In the genomic region with DNA sequence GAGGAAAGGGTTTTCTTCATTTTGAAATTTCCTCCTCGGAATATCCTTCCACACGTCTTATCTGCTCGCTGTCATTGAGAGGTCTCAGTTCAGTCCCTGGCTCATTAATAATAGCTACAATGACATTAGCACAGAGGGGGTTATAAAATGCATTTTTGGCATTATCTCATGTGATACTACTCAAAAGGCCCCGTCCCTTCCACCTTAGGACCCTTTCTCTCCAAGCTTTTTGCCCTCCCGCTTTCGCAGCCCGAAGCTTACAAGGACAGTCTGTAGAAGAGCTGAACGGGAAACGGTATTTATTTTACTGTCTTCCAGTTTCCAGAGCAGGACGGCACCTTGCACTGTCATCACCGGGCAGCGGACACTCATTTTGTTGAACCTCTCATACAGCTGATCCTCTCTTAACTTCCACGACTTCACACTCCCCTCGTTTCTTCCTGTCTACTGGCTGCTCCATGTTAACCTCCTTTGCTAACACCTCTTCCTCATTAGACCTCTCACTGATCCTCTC, we compare ENCODE assay signal across 8 cellular contexts. TPM values are rescaled to one million over a fixed set of nuclear protein-coding genes. Genes with fewer than 3 reads are reported as not detected.
DNase-seq lines count a peak whose midpoint lies in the region; ATAC-seq, FAIRE-seq and TF ChIP-seq lines count a peak whose summit lies in the region.

No MANE protein-coding gene starts in this region.

- FAIRE-seq in kidney (lab: Jason Lieb, UNC), result no peak

- H3K27ac Mint-ChIP-seq in activated T-helper 1 cell treated with anti-CD3 and anti-CD28 coated beads, Interleukin-12 subunit alpha, Interleukin-12 subunit beta, Interleukin-2, Interleukin-4 antibody, amounts not matched to agents 30 ng/mL and 10 ng/mL and 1 ng/mL, durations not matched to agents 14 hours and 24 hours and 36 hours, result peak overlapping the region; percentile 80

- no peak for DNase-seq in activated T-cell treated with anti-CD3 and anti-CD28 coated beads, Interleukin-2, amount 50 U/mL, for 4 hours
- DNase-seq in activated T-cell treated with anti-CD3 and anti-CD28 coated beads, Interleukin-2, amount 50 U/mL, for 1 hour, result no peak
- no peak for DNase-seq in activated T-helper 1 cell treated with anti-CD3 and anti-CD28 coated beads, Interleukin-12 subunit alpha, Interleukin-12 subunit beta, Interleukin-2, Interleukin-4 antibody, amounts not matched to agents 30 ng/mL and 10 ng/mL and 1 ng/mL, durations not matched to agents 14 hours and 24 hours and 36 hours (ENCODE audit: low spot score)
- DNase-seq in kidney (no peak), thyroid gland (no peak), NCI-H748 treated with DMSO at 0.1 percent for 48 hours (lab: John Stamatoyannopoulos, UW) (no peak), activated gamma-delta T cell (lab: John Stamatoyannopoulos, UW) (no peak), NCI-H146 treated with DMSO at 0.1 percent for 48 hours (lab: John Stamatoyannopoulos, UW; ENCODE audit: unreplicated experiment) (no peak)

- H3K4me3 ChIP-seq in kidney (ENCODE audit: low read length in 2 of 2) (peak overlapping the region; percentile 30 to 47), thyroid gland (replicated peaks in 1 of 3) (no peak overlapping the region)

- peaks cover 44% of the 10 kb centered on the region for H3K4me1 Mint-ChIP-seq in activated T-cell treated with anti-CD3 and anti-CD28 coated beads, Interleukin-2, amount 50 U/mL, for 4 hours (ENCODE audit: low read depth)
- H3K4me1 Mint-ChIP-seq in activated T-helper 1 cell treated with anti-CD3 and anti-CD28 coated beads, Interleukin-12 subunit alpha, Interleukin-12 subunit beta, Interleukin-2, Interleukin-4 antibody, amounts not matched to agents 30 ng/mL and 10 ng/mL and 1 ng/mL, durations not matched to agents 14 hours and 24 hours and 36 hours (ENCODE audit: low read depth), result peaks cover 41% of the 10 kb centered on the region

- intact Hi-C loops in activated T-helper 1 cell treated with anti-CD3 and anti-CD28 coated beads, Interleukin-12 subunit alpha, Interleukin-12 subunit beta, Interleukin-2, Interleukin-4 antibody, amounts not matched to agents 30 ng/mL and 10 ng/mL and 1 ng/mL, durations not matched to agents 14 hours and 24 hours and 36 hours (cut with micrococcal nuclease), result loop anchor here (5.0 kb wide), 2 partner anchors 449 to 674 kb away; a partner anchor contains a TSS
- intact Hi-C loops in kidney (cut with DNase I), result no loop called here
- intact Hi-C loops in thyroid gland (cut with DNase I), result no loop called here

- no peaks in the 10 kb centered on the region for H3K27me3 Mint-ChIP-seq in activated T-cell treated with anti-CD3 and anti-CD28 coated beads, Interleukin-2, amount 50 U/mL, for 4 hours (ENCODE audit: low read depth)
- no peaks in the 10 kb centered on the region for H3K27me3 Mint-ChIP-seq in activated T-helper 1 cell treated with anti-CD3 and anti-CD28 coated beads, Interleukin-12 subunit alpha, Interleukin-12 subunit beta, Interleukin-2, Interleukin-4 antibody, amounts not matched to agents 30 ng/mL and 10 ng/mL and 1 ng/mL, durations not matched to agents 14 hours and 24 hours and 36 hours (ENCODE audit: insufficient read depth)

- no peaks in the 10 kb centered on the region for H3K9me3 Mint-ChIP-seq in activated T-cell treated with anti-CD3 and anti-CD28 coated beads, Interleukin-2, amount 50 U/mL, for 4 hours
- H3K9me3 Mint-ChIP-seq in activated T-helper 1 cell treated with anti-CD3 and anti-CD28 coated beads, Interleukin-12 subunit alpha, Interleukin-12 subunit beta, Interleukin-2, Interleukin-4 antibody, amounts not matched to agents 30 ng/mL and 10 ng/mL and 1 ng/mL, durations not matched to agents 14 hours and 24 hours and 36 hours, result no peaks in the 10 kb centered on the region

- no peaks in the 10 kb centered on the region for H3K27me3 ChIP-seq in thyroid gland

- H3K4me1 ChIP-seq in kidney (ENCODE audit: control insufficient read depth in 1 of 2, insufficient read depth in 1 of 2, low read depth in 1 of 2, low read length in 2 of 2) (peaks cover 4 to 8% of the 10 kb centered on the region in 2 donors), thyroid gland (peaks cover 5 to 7% of the 10 kb centered on the region in 2 donors)

- H3K36me3 ChIP-seq in kidney (ENCODE audit: control insufficient read depth in 1 of 2, insufficient read depth in 2 of 2, low read length in 2 of 2) (no peaks in the 10 kb centered on the region), thyroid gland (no peaks in the 10 kb centered on the region)

- no peak for TF ChIP-seq POLR2A in thyroid gland (IDR thresholded peaks at IDR 0.05)

- peak overlapping the region; percentile 65 for H3K4me3 Mint-ChIP-seq in activated T-cell treated with anti-CD3 and anti-CD28 coated beads, Interleukin-2, amount 50 U/mL, for 4 hours
- peak overlapping the region; percentile 57 for H3K4me3 Mint-ChIP-seq in activated T-helper 1 cell treated with anti-CD3 and anti-CD28 coated beads, Interleukin-12 subunit alpha, Interleukin-12 subunit beta, Interleukin-2, Interleukin-4 antibody, amounts not matched to agents 30 ng/mL and 10 ng/mL and 1 ng/mL, durations not matched to agents 14 hours and 24 hours and 36 hours

- H3K36me3 Mint-ChIP-seq in activated T-cell treated with anti-CD3 and anti-CD28 coated beads, Interleukin-2, amount 50 U/mL, for 4 hours (ENCODE audit: insufficient read depth), result no peaks in the 10 kb centered on the region
- no peaks in the 10 kb centered on the region for H3K36me3 Mint-ChIP-seq in activated T-helper 1 cell treated with anti-CD3 and anti-CD28 coated beads, Interleukin-12 subunit alpha, Interleukin-12 subunit beta, Interleukin-2, Interleukin-4 antibody, amounts not matched to agents 30 ng/mL and 10 ng/mL and 1 ng/mL, durations not matched to agents 14 hours and 24 hours and 36 hours (ENCODE audit: low read depth)

- H3K9me3 ChIP-seq in kidney (ENCODE audit: control insufficient read depth in 1 of 2, low read length in 2 of 2), result no peaks in the 10 kb centered on the region
- H3K9me3 ChIP-seq in thyroid gland, result no peaks in the 10 kb centered on the region

- H3K9ac ChIP-seq in kidney (ENCODE audit: low read length in 2 of 2), result peak overlapping the region in 1 of 2 donors; percentile 27

- TF ChIP-seq CTCF in kidney (IDR thresholded peaks at IDR 0.05; ENCODE audit: borderline replicate concordance, extremely low read depth, insufficient read depth) (no peak), thyroid gland (IDR thresholded peaks at IDR 0.05) (no peak)

- ATAC-seq in activated T-cell treated with anti-CD3 and anti-CD28 coated beads, Interleukin-2, amount 50 U/mL, for 4 hours, result no peak

- 27 to 44% methylated on average over 14 of the region's 14 CpGs for WGBS in thyroid gland, 2 donors

- peak overlapping the region in 1 of 2 donors; percentile 13 for H3K27ac ChIP-seq in kidney (ENCODE audit: low read depth in 2 of 2, low read length in 2 of 2)
- peak overlapping the region in 2 of 3 donors; percentile 35 to 67 for H3K27ac ChIP-seq in thyroid gland

RNA-seq across cellular contexts. Expression of a gene that starts 5.6 kb away (rescaled TPM):
- 10 to 100 TPM in 2 of 3 donors, 1 to 10 TPM in 1; 9.3 to 14.2 (median 13.0) TPM for total RNA-seq in activated T-cell treated with anti-CD3 and anti-CD28 coated beads, Interleukin-2, amount 50 U/mL, for 4 hours
- total RNA-seq in activated T-helper 1 cell treated with anti-CD3 and anti-CD28 coated beads, Interleukin-12 subunit alpha, Interleukin-12 subunit beta, Interleukin-2, Interleukin-4 antibody, amounts not matched to agents 30 ng/mL and 10 ng/mL and 1 ng/mL, durations not matched to agents 14 hours and 24 hours and 36 hours, result 17.0 and 17.8 TPM in 2 replicates
- total RNA-seq in kidney (48.6 TPM), thyroid gland (10 to 100 TPM; 31.3 to 53.6 (median 46.1) TPM)
- 12.0 TPM for polyA plus RNA-seq in kidney (ENCODE audit: insufficient read depth, low read depth, low replicate concordance)

RNA-seq across cellular contexts. Expression of a gene that starts 10.6 kb away (rescaled TPM):
- 1 to 10 TPM; 1.5 to 2.2 (median 1.6) TPM for total RNA-seq in activated T-cell treated with anti-CD3 and anti-CD28 coated beads, Interleukin-2, amount 50 U/mL, for 4 hours
- 19.1 and 23.9 TPM in 2 replicates for total RNA-seq in activated T-helper 1 cell treated with anti-CD3 and anti-CD28 coated beads, Interleukin-12 subunit alpha, Interleukin-12 subunit beta, Interleukin-2, Interleukin-4 antibody, amounts not matched to agents 30 ng/mL and 10 ng/mL and 1 ng/mL, durations not matched to agents 14 hours and 24 hours and 36 hours
- total RNA-seq in kidney, result 2.0 TPM
- 0.47 TPM for polyA plus RNA-seq in kidney (ENCODE audit: insufficient read depth, low read depth, low replicate concordance)
- 1 to 10 TPM in 1 of 4 donors, under 1 TPM in 2, not detected in 1; 0.33 to 1.1 (median 0.54) TPM for total RNA-seq in thyroid gland

Comparison
In these comparisons a context has a peak if more than half of its experiments do, and no peak if none do; other contexts are left out.
1. H3K4me3 ChIP-seq: peak in kidney (2 of 2); none in thyroid gland (0 of 3).